In genomic region chr10:74738985-74739567, GRCh38 we compare ENCODE assay signal across 9 cellular contexts.
DNase-seq lines count a peak whose midpoint lies in the region; ATAC-seq and TF ChIP-seq lines count a peak whose summit lies in the region.
"Had no signal": no experiment of that assay in that cellular context is flagged by ENCODE, and none has a peak within 500 bp of the region (broad histone marks: within the 10 kb centered on the region; RNA-seq: fewer than 3 reads in every experiment).

No MANE protein-coding gene starts in this region.

- intact Hi-C loops in activated CD4-positive, alpha-beta memory T cell treated with anti-CD3 and anti-CD28 coated beads for 36 hours (cut with micrococcal nuclease) = loop anchor here (2.0 to 5.0 kb wide), 2 partner anchors 278 to 472 kb away; no protein-coding TSS in a partner anchor
- intact Hi-C loops in stomach (cut with DNase I; ENCODE audit: low total_unique reads) = no loop called here

- ATAC-seq in GM19452 (IDR thresholded peaks at IDR 0.05; ENCODE audit: unreplicated experiment) (peak; percentile 89), HG03457 (IDR thresholded peaks at IDR 0.05; ENCODE audit: unreplicated experiment) (peak; percentile 77)

- POLR2A ChIA-PET in activated CD4-positive, alpha-beta memory T cell treated with anti-CD3 and anti-CD28 coated beads for 36 hours (lab: Charles Lee) = no interaction called here

- H3K27me3 ChIP-seq in stomach = no peaks in the 10 kb centered on the region

- no peak for TF ChIP-seq EP300 in stomach (IDR thresholded peaks at IDR 0.05)

- CTCF ChIA-PET in activated CD4-positive, alpha-beta memory T cell treated with anti-CD3 and anti-CD28 coated beads for 36 hours (lab: Charles Lee) = interaction anchor here (0.5 to 1.8 kb wide), 5 partner anchors 11 to 556 kb away, joined by 3 to 12 read pairs (median 4); no protein-coding TSS in a partner anchor

- H3K27ac Mint-ChIP-seq in activated CD4-positive, alpha-beta memory T cell treated with anti-CD3 and anti-CD28 coated beads for 36 hours = no peak overlapping the region

- no peak overlapping the region for H3K27ac ChIP-seq in stomach

- 40 to 49% (median 47%) methylated on average over 10 of the region's 10 CpGs for WGBS in stomach, 5 donors

- no peaks in the 10 kb centered on the region for H3K9me3 Mint-ChIP-seq in activated CD4-positive, alpha-beta memory T cell treated with anti-CD3 and anti-CD28 coated beads for 36 hours
- H3K9me3 Mint-ChIP-seq: neural crest cell had no signal

- H3K4me3 ChIP-seq in stomach = no peak overlapping the region

- no peaks in the 10 kb centered on the region for H3K27me3 Mint-ChIP-seq in activated CD4-positive, alpha-beta memory T cell treated with anti-CD3 and anti-CD28 coated beads for 36 hours

- TF ChIP-seq CTCF in stomach (IDR thresholded peaks at IDR 0.05) = peak in 2 of 7 experiments; percentile 27 to 34

- no peaks in the 10 kb centered on the region for H3K9me3 ChIP-seq in stomach

- H3K4me3 Mint-ChIP-seq in activated CD4-positive, alpha-beta memory T cell treated with anti-CD3 and anti-CD28 coated beads for 36 hours = no peak overlapping the region
- H3K4me3 Mint-ChIP-seq: neural crest cell had no signal

- no peaks in the 10 kb centered on the region for H3K36me3 Mint-ChIP-seq in activated CD4-positive, alpha-beta memory T cell treated with anti-CD3 and anti-CD28 coated beads for 36 hours

- H3K4me1 ChIP-seq in stomach = peaks cover 0 to 15% (median 11%) of the 10 kb centered on the region in 4 donors

- TF ChIP-seq POLR2A in stomach (IDR thresholded peaks at IDR 0.05) = no peak

- H3K36me3 ChIP-seq in stomach = no peaks in the 10 kb centered on the region

- H3K4me1 Mint-ChIP-seq in activated CD4-positive, alpha-beta memory T cell treated with anti-CD3 and anti-CD28 coated beads for 36 hours (ENCODE audit: low read depth) = peaks cover 12% of the 10 kb centered on the region
- H3K4me1 Mint-ChIP-seq: neural crest cell had no signal

- peak; percentile 10 for DNase-seq in ELR (ENCODE audit: low read depth)
- peak; percentile 55 for DNase-seq in activated CD4-positive, alpha-beta memory T cell treated with anti-CD3 and anti-CD28 coated beads for 36 hours
- DNase-seq in iris pigment epithelial cell (ENCODE audit: low read depth) = peak; percentile 34
- DNase-seq in NCI-H526 (lab: John Stamatoyannopoulos, UW) = no peak
- no peak for DNase-seq in superior temporal gyrus (ENCODE audit: extremely low spot score)
- no peak for DNase-seq in stomach

Comparison
In these comparisons a context has a peak if more than half of its experiments do, and no peak if none do; other contexts are left out.
1. DNase-seq: peak in ELR (single experiment), activated CD4-positive, alpha-beta memory T cell treated with anti-CD3 and anti-CD28 coated beads for 36 hours (single experiment) and iris pigment epithelial cell (single experiment); none in NCI-H526 (0 of 2), superior temporal gyrus (single experiment) and stomach (single experiment).